ENCODE assay signal across 23 cellular contexts in genomic region chr6:105251689-105252088, GRCh38.
A peak's percentile ranks its signal among the peaks of the same experiment; 100 is the strongest.
DNase-seq lines count a peak whose midpoint lies in the region; ATAC-seq, FAIRE-seq and TF ChIP-seq lines count a peak whose summit lies in the region.
"Had no signal": no experiment of that assay in that cellular context is flagged by ENCODE, and none has a peak within 500 bp of the region (broad histone marks: within the 10 kb centered on the region; RNA-seq: fewer than 3 reads in every experiment).

No MANE protein-coding gene starts in this region.

- no peak overlapping the region for H4K8ac ChIP-seq in IMR-90 (ENCODE audit: low read depth in 2 of 2, low read length in 2 of 2)

- no peak overlapping the region for H2AK9ac ChIP-seq in IMR-90 (replicated peaks; ENCODE audit: low read depth, low read length, poor library complexity)

- no peak overlapping the region for H2BK15ac ChIP-seq in IMR-90 (ENCODE audit: low read depth, low read length)

- H3K27ac ChIP-seq in IMR-90 (ENCODE audit: insufficient read depth, low read length) (no peak overlapping the region), K562 (ENCODE audit: extremely low read depth, low read depth, low read length) (no peak overlapping the region), HepG2 (ENCODE audit: extremely low read length, insufficient read depth, low read length) (no peak overlapping the region)
- H3K27ac ChIP-seq: A549; BLaER1 treated with 17β-estradiol and CSF1 and Interleukin-3, amounts not matched to agents 10 nM and 100 nM had no signal

- FAIRE-seq in K562 (lab: Jason Lieb, UNC) (no peak), HepG2 (lab: Jason Lieb, UNC) (no peak)
- FAIRE-seq: A549, G401.6, GM12892, H54 had no signal

- no CpG with 5 or more reads among the region's 2 CpGs for WGBS in IMR-90 (ENCODE audit: extremely low coverage in 2 of 2, insufficient read length in 1 of 2), 2 experiments
- WGBS in K562 (ENCODE audit: insufficient coverage, low coverage, missing lambda C conversion rate): 4% methylated on average over 2 of the region's 2 CpGs
- 42% methylated on average over 2 of the region's 2 CpGs for WGBS in HepG2 (ENCODE audit: low lambda C conversion rate)

- H3K36me3 ChIP-seq in IMR-90 (ENCODE audit: control insufficient read depth, insufficient read depth, low read length): no peaks in the 10 kb centered on the region
- no peaks in the 10 kb centered on the region for H3K36me3 ChIP-seq in K562 (ENCODE audit: control insufficient read depth, insufficient read depth, low read length)
- H3K36me3 ChIP-seq in HepG2 (replicated peaks in 1 of 2; ENCODE audit: control insufficient read depth in 1 of 2, insufficient read depth in 2 of 2, low read length in 2 of 2): no peaks in the 10 kb centered on the region
- H3K36me3 ChIP-seq: BE2C; BLaER1 treated with 17β-estradiol and CSF1 and Interleukin-3, amounts not matched to agents 10 nM and 100 nM; HAP-1 had no signal

- no peak overlapping the region for H3K4ac ChIP-seq in IMR-90 (ENCODE audit: low read depth, low read length)

- H2AK5ac ChIP-seq in IMR-90 (ENCODE audit: low read depth, low read length): no peak overlapping the region

- DNase-seq in IMR-90 (no peak), NB4 (ENCODE audit: low read depth) (peak; percentile 35), K562 (ENCODE audit: extremely low read depth in 1 of 4, low spot score in 3 of 4) (no peak), HepG2 (ENCODE audit: low spot score) (no peak), activated T-cell treated with anti-CD3 and anti-CD28 coated beads for 4 hours (no peak), occipital lobe (lab: John Stamatoyannopoulos, UW) (no peak)
- DNase-seq: 8988T; ACHN; AML-193; BE2C; CD4-positive, alpha-beta T cell; CD8-positive, alpha-beta memory T cell; DMS153; DND-41; GOT3; HFFc6 had no signal

- H3K23ac ChIP-seq in IMR-90 (ENCODE audit: low read depth, low read length): no peak overlapping the region

- H3K79me1 ChIP-seq in IMR-90 (ENCODE audit: low read depth in 1 of 2, low read length in 2 of 2): no peaks in the 10 kb centered on the region

- no peak overlapping the region for H3K4me3 ChIP-seq in IMR-90 (ENCODE audit: insufficient read depth, low read depth, low read length)
- no peak overlapping the region for H3K4me3 ChIP-seq in NB4 (ENCODE audit: low read depth, low read length)
- H3K4me3 ChIP-seq in K562: no peak overlapping the region
- no peak overlapping the region for H3K4me3 ChIP-seq in HepG2 (replicated peaks in 1 of 3; ENCODE audit: insufficient read depth in 1 of 3, low read depth in 2 of 3, low read length in 3 of 3)
- H3K4me3 ChIP-seq: A549; BLaER1 treated with 17β-estradiol and CSF1 and Interleukin-3, amounts not matched to agents 10 nM and 100 nM; HAP-1 had no signal

- CTCF ChIA-PET in IMR-90 (lab: Yijun Ruan, JAX) (no interaction called here), K562 (lab: Yijun Ruan, JAX; ENCODE audit: low intra/inter-chr PET ratio) (no interaction called here), HepG2 (lab: Yijun Ruan, JAX; ENCODE audit: low intra/inter-chr PET ratio, low total read pairs) (no interaction called here)

- no peak overlapping the region for H2BK20ac ChIP-seq in IMR-90 (ENCODE audit: low read depth, low read length)

- TF ChIP-seq POLR2A in IMR-90 (IDR thresholded peaks at IDR 0.05; ENCODE audit: low read depth, low read length): no peak
- TF ChIP-seq POLR2A in NB4 (IDR thresholded peaks at IDR 0.05; ENCODE audit: extremely low read depth, insufficient read length): no peak
- TF ChIP-seq POLR2A in K562 (conservative IDR thresholded peaks at IDR 0.05): no peak
- TF ChIP-seq POLR2A in HepG2 (IDR thresholded peaks at IDR 0.05; ENCODE audit: insufficient read depth in 1 of 2, low read depth in 2 of 2, low read length in 2 of 2): no peak

- no peak overlapping the region for H4K5ac ChIP-seq in IMR-90 (ENCODE audit: low read depth, low read length)

- H3K9me1 ChIP-seq in IMR-90 (ENCODE audit: insufficient read depth, low read length) (no peaks in the 10 kb centered on the region), K562 (ENCODE audit: control insufficient read depth, insufficient read depth, low read length) (no peaks in the 10 kb centered on the region)

- no peak for TF ChIP-seq EP300 in K562 (IDR thresholded peaks at IDR 0.05; ENCODE audit: low read length)
- TF ChIP-seq EP300 in HepG2 (IDR thresholded peaks at IDR 0.05; ENCODE audit: low read depth in 2 of 2, low read length in 2 of 2): no peak
- no peak for TF ChIP-seq EP300 in HepG2 (CRISPR knock-in tag; IDR thresholded peaks at IDR 0.05; ENCODE audit: borderline replicate concordance)

- no peak overlapping the region for H3K18ac ChIP-seq in IMR-90 (ENCODE audit: low read depth, low read length)

- in situ Hi-C loops in IMR-90 (cut with MboI; ENCODE audit: low sequenced_read_pairs): no loop called here
- in situ Hi-C loops in K562 (cut with MboI): no loop called here
- in situ Hi-C loops in HepG2 (cut with HindIII; ENCODE audit: extremely low pct_ligation_motif_present, low pct_unique_long_range_greater_than_20kb): no loop called here

- dilution Hi-C loops in IMR-90 (cut with HindIII; ENCODE audit: low sequenced_read_pairs, unreplicated experiment): no loop called here

- H3K14ac ChIP-seq in IMR-90 (replicated peaks; ENCODE audit: low read depth, low read length): no peak overlapping the region

- no peaks in the 10 kb centered on the region for H4K20me1 ChIP-seq in IMR-90 (ENCODE audit: insufficient read depth, low read length)
- H4K20me1 ChIP-seq in K562 (replicated peaks; ENCODE audit: control insufficient read depth, insufficient read depth, low read length): no peaks in the 10 kb centered on the region
- H4K20me1 ChIP-seq in HepG2 (ENCODE audit: insufficient read depth, low read length): no peaks in the 10 kb centered on the region
- H4K20me1 ChIP-seq: BLaER1 treated with 17β-estradiol and CSF1 and Interleukin-3, amounts not matched to agents 10 nM and 100 nM had no signal

- no peak overlapping the region for H2BK5ac ChIP-seq in IMR-90 (ENCODE audit: low read depth, low read length, poor library complexity, severe bottlenecking)

- TF ChIP-seq CTCF in IMR-90 (conservative IDR thresholded peaks at IDR 0.05; ENCODE audit: low read depth, low read length): no peak
- no peak for TF ChIP-seq CTCF in NB4 (IDR thresholded peaks at IDR 0.05; ENCODE audit: low read depth, low read length)
- no peak for TF ChIP-seq CTCF in K562 (IDR thresholded peaks at IDR 0.05 in 2 of 3, conservative IDR thresholded peaks at IDR 0.05 in 1 of 3; ENCODE audit: insufficient read depth in 2 of 3, low read depth in 1 of 3, low read length in 3 of 3)
- no peak for TF ChIP-seq CTCF in HepG2 (CRISPR knock-in tag; IDR thresholded peaks at IDR 0.05)

- TF ChIP-seq RAD21 in IMR-90 (IDR thresholded peaks at IDR 0.05; ENCODE audit: low read length) (no peak), K562 (CRISPR knock-in tag; conservative IDR thresholded peaks at IDR 0.05 in 1 of 2, IDR thresholded peaks at IDR 0.05 in 1 of 2) (no peak), HepG2 (CRISPR knock-in tag; IDR thresholded peaks at IDR 0.05) (no peak)

- ATAC-seq in IMR-90 (ENCODE audit: low read depth): no peak; the same call in 1 of the 2 replicates
- no peak for ATAC-seq in K562
- ATAC-seq in HepG2: no peak
- ATAC-seq in HG02588 (IDR thresholded peaks at IDR 0.05; ENCODE audit: unreplicated experiment): no peak
- ATAC-seq: A549 had no signal

- H3K9ac ChIP-seq in IMR-90 (ENCODE audit: low read depth, low read length) (no peak overlapping the region), K562 (ENCODE audit: insufficient read depth in 1 of 2, low read depth in 2 of 2, low read length in 2 of 2) (no peak overlapping the region), HepG2 (ENCODE audit: insufficient read depth, low read depth, low read length) (no peak overlapping the region)
- H3K9ac ChIP-seq: BLaER1 treated with 17β-estradiol and CSF1 and Interleukin-3, amounts not matched to agents 10 nM and 100 nM had no signal

- intact Hi-C loops in IMR-90 (cut with micrococcal nuclease): no loop called here
- intact Hi-C loops in K562 (cut with micrococcal nuclease): no loop called here
- intact Hi-C loops in HepG2 (cut with micrococcal nuclease; ENCODE audit: unreplicated experiment): no loop called here

- no peaks in the 10 kb centered on the region for H3K79me2 ChIP-seq in K562 (ENCODE audit: control insufficient read depth, insufficient read depth, low read length)
- H3K79me2 ChIP-seq in HepG2 (ENCODE audit: insufficient read depth, low read length): no peaks in the 10 kb centered on the region

- POLR2A ChIA-PET in IMR-90 (lab: Charles Lee; ENCODE audit: unreplicated experiment) (no interaction called here), K562 (lab: Yijun Ruan, JAX) (no interaction called here), HepG2 (lab: Yijun Ruan, JAX) (no interaction called here)

- H2AFZ ChIP-seq in IMR-90 (replicated peaks; ENCODE audit: low read length, poor library complexity) (no peak overlapping the region), K562 (ENCODE audit: low read depth, low read length) (no peak overlapping the region), HepG2 (ENCODE audit: low read length) (no peak overlapping the region)

- BruUV-seq in IMR-90 (replicated peaks; lab: Mats Ljungman, UMichigan) (no TSS peak), K562 (replicated peaks; lab: Mats Ljungman, UMichigan) (no TSS peak), HepG2 (replicated peaks; lab: Mats Ljungman, UMichigan) (no TSS peak)

- H2BK120ac ChIP-seq in IMR-90 (ENCODE audit: low read depth, low read length): no peak overlapping the region

- no peak overlapping the region for H4K91ac ChIP-seq in IMR-90 (ENCODE audit: insufficient read depth, low read depth, low read length)

- H3K9me3 ChIP-seq in IMR-90 (ENCODE audit: control insufficient read depth, insufficient read depth, low read length) (no peaks in the 10 kb centered on the region), K562 (replicated peaks; ENCODE audit: control insufficient read depth, insufficient read depth, low read depth, low read length) (no peaks in the 10 kb centered on the region), HepG2 (ENCODE audit: low read length) (no peaks in the 10 kb centered on the region)
- H3K9me3 ChIP-seq: A549; BE2C; BLaER1 treated with 17β-estradiol and CSF1 and Interleukin-3, amounts not matched to agents 10 nM and 100 nM; HAP-1 had no signal

- no peak overlapping the region for H3K4me2 ChIP-seq in IMR-90 (ENCODE audit: low read depth, low read length)
- H3K4me2 ChIP-seq in K562 (ENCODE audit: insufficient read depth, low read length): no peak overlapping the region
- no peak overlapping the region for H3K4me2 ChIP-seq in HepG2 (ENCODE audit: low read depth, low read length)
- H3K4me2 ChIP-seq: A549; BLaER1 treated with 17β-estradiol and CSF1 and Interleukin-3, amounts not matched to agents 10 nM and 100 nM had no signal

- H3K27me3 ChIP-seq in IMR-90 (ENCODE audit: control insufficient read depth, insufficient read depth, low read length) (no peaks in the 10 kb centered on the region; the same call in 1 of the 2 replicates), K562 (ENCODE audit: control insufficient read depth in 2 of 2, insufficient read depth in 2 of 2, low read length in 2 of 2) (no peaks in the 10 kb centered on the region), HepG2 (ENCODE audit: control insufficient read depth in 1 of 2, insufficient read depth in 2 of 2, low read length in 2 of 2) (no peaks in the 10 kb centered on the region)
- H3K27me3 ChIP-seq: BE2C; BLaER1 treated with 17β-estradiol and CSF1 and Interleukin-3, amounts not matched to agents 10 nM and 100 nM had no signal

- H3K4me1 ChIP-seq in IMR-90 (ENCODE audit: control insufficient read depth, insufficient read depth, low read length): no peaks in the 10 kb centered on the region
- no peaks in the 10 kb centered on the region for H3K4me1 ChIP-seq in K562 (replicated peaks in 1 of 2; ENCODE audit: control insufficient read depth in 2 of 2, insufficient read depth in 2 of 2, low read length in 2 of 2)
- no peaks in the 10 kb centered on the region for H3K4me1 ChIP-seq in HepG2 (ENCODE audit: insufficient read depth, low read length)

- H3K56ac ChIP-seq in IMR-90 (ENCODE audit: extremely low read depth, insufficient read depth, low read length): no peak overlapping the region
